In genomic region chr19:13102666-13103584, GRCh38 we compare ENCODE assay signal across 1 cellular context.
A peak's percentile ranks its signal among the peaks of the same experiment; 100 is the strongest.
TF ChIP-seq lines count a peak whose summit lies in the region.

LYL1 (minus strand) TSS chr19:13102858; CDS start chr19:13101171, 1,687 bp downstream.

TF ChIP-seq in HepG2, 621 proteins besides CTCF, POLR2A, EP300 and RAD21 (continued from another document and continues in another):
- TF ChIP-seq ZBED4 (CRISPR knock-in tag; IDR thresholded peaks at IDR 0.05; ENCODE audit: borderline replicate concordance) (peak; percentile 74; the same call in 1 of the 2 replicates), ZNF318 (CRISPR knock-in tag; IDR thresholded peaks at IDR 0.05) (no peak), ZNF746 (CRISPR knock-in tag; IDR thresholded peaks at IDR 0.05) (peak; percentile 54; the same call in 1 of the 2 replicates), ZNF747 (CRISPR knock-in tag; IDR thresholded peaks at IDR 0.05; ENCODE audit: borderline replicate concordance) (0 out of 2 replicates have a peak, but pooled peaks have one; percentile 11), LCORL (IDR thresholded peaks at IDR 0.05) (no peak), LCORL (CRISPR knock-in tag; IDR thresholded peaks at IDR 0.05) (0 out of 2 replicates have a peak, but pooled peaks have one; percentile 34), ZNF550 (CRISPR knock-in tag; IDR thresholded peaks at IDR 0.05; ENCODE audit: borderline replicate concordance) (no peak), ZNF724P (CRISPR knock-in tag; IDR thresholded peaks at IDR 0.05; ENCODE audit: borderline replicate concordance) (0 out of 2 replicates have a peak, but pooled peaks have one; percentile 17), SP2 (CRISPR knock-in tag; IDR thresholded peaks at IDR 0.05) (no peak), ZNF253 (CRISPR knock-in tag; IDR thresholded peaks at IDR 0.05; ENCODE audit: borderline replicate concordance) (no peak), HDAC2 (CRISPR knock-in tag; IDR thresholded peaks at IDR 0.05) (peak; percentile 6; the same call in 1 of the 2 replicates), ETV5 (CRISPR knock-in tag; IDR thresholded peaks at IDR 0.05; ENCODE audit: borderline replicate concordance) (0 out of 2 replicates have a peak, but pooled peaks have one; percentile 21), ZSCAN30 (CRISPR knock-in tag; IDR thresholded peaks at IDR 0.05) (no peak), TAF15 (IDR thresholded peaks at IDR 0.05; ENCODE audit: low read depth, low read length, poor library complexity, severe bottlenecking) (no peak), TBX2 (CRISPR knock-in tag; IDR thresholded peaks at IDR 0.05; ENCODE audit: borderline replicate concordance) (peak; percentile 70; the same call in 1 of the 2 replicates), GABPA (IDR thresholded peaks at IDR 0.05; ENCODE audit: low read depth, low read length) (0 out of 2 replicates have a peak, but pooled peaks have one; percentile 15), GABPA (CRISPR knock-in tag; IDR thresholded peaks at IDR 0.05; ENCODE audit: low read depth) (no peak), MXD4 (CRISPR knock-in tag; IDR thresholded peaks at IDR 0.05) (no peak), THAP9 (CRISPR knock-in tag; IDR thresholded peaks at IDR 0.05; ENCODE audit: borderline replicate concordance) (peak; percentile 47; the same call in 1 of the 2 replicates), ZNF652 (CRISPR knock-in tag; IDR thresholded peaks at IDR 0.05; ENCODE audit: borderline replicate concordance, low read depth) (no peak), SRSF1 (optimal IDR thresholded peaks at IDR 0.05; ENCODE audit: low read depth, low read length) (peak; percentile 64), SKI (IDR thresholded peaks at IDR 0.05; ENCODE audit: partially characterized antibody) (no peak), ZNF547 (CRISPR knock-in tag; IDR thresholded peaks at IDR 0.05) (no peak; the same call in 1 of the 2 replicates), NR1H2 (CRISPR knock-in tag; IDR thresholded peaks at IDR 0.05; ENCODE audit: borderline replicate concordance, low read depth) (0 out of 2 replicates have a peak, but pooled peaks have one; percentile 19), ZBTB3 (CRISPR knock-in tag; IDR thresholded peaks at IDR 0.05; ENCODE audit: borderline replicate concordance, low read depth) (no peak)
- TF ChIP-seq, protein P1, sequence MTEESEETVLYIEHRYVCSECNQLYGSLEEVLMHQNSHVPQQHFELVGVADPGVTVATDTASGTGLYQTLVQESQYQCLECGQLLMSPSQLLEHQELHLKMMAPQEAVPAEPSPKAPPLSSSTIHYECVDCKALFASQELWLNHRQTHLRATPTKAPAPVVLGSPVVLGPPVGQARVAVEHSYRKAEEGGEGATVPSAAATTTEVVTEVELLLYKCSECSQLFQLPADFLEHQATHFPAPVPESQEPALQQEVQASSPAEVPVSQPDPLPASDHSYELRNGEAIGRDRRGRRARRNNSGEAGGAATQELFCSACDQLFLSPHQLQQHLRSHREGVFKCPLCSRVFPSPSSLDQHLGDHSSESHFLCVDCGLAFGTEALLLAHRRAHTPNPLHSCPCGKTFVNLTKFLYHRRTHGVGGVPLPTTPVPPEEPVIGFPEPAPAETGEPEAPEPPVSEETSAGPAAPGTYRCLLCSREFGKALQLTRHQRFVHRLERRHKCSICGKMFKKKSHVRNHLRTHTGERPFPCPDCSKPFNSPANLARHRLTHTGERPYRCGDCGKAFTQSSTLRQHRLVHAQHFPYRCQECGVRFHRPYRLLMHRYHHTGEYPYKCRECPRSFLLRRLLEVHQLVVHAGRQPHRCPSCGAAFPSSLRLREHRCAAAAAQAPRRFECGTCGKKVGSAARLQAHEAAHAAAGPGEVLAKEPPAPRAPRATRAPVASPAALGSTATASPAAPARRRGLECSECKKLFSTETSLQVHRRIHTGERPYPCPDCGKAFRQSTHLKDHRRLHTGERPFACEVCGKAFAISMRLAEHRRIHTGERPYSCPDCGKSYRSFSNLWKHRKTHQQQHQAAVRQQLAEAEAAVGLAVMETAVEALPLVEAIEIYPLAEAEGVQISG (CRISPR knock-in tag; IDR thresholded peaks at IDR 0.05) = peak; percentile 11; the same call in 1 of the 2 replicates
- TF ChIP-seq, protein P2, sequence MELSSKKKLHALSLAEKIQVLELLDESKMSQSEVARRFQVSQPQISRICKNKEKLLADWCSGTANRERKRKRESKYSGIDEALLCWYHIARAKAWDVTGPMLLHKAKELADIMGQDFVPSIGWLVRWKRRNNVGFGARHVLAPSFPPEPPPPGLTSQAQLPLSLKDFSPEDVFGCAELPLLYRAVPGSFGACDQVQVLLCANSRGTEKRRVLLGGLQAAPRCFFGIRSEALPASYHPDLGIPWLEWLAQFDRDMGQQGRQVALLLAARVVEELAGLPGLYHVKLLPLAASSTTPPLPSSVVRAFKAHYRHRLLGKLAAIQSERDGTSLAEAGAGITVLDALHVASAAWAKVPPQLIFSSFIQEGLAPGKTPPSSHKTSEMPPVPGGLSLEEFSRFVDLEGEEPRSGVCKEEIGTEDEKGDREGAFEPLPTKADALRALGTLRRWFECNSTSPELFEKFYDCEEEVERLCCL (CRISPR knock-in tag; IDR thresholded peaks at IDR 0.05; ENCODE audit: borderline replicate concordance) = peak; percentile 50; the same call in 1 of the 2 replicates
- TF ChIP-seq, protein P3, sequence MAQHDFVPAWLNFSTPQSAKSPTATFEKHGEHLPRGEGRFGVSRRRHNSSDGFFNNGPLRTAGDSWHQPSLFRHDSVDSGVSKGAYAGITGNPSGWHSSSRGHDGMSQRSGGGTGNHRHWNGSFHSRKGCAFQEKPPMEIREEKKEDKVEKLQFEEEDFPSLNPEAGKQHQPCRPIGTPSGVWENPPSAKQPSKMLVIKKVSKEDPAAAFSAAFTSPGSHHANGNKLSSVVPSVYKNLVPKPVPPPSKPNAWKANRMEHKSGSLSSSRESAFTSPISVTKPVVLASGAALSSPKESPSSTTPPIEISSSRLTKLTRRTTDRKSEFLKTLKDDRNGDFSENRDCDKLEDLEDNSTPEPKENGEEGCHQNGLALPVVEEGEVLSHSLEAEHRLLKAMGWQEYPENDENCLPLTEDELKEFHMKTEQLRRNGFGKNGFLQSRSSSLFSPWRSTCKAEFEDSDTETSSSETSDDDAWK (CRISPR knock-in tag; IDR thresholded peaks at IDR 0.05) = no peak
- TF ChIP-seq, protein P4, sequence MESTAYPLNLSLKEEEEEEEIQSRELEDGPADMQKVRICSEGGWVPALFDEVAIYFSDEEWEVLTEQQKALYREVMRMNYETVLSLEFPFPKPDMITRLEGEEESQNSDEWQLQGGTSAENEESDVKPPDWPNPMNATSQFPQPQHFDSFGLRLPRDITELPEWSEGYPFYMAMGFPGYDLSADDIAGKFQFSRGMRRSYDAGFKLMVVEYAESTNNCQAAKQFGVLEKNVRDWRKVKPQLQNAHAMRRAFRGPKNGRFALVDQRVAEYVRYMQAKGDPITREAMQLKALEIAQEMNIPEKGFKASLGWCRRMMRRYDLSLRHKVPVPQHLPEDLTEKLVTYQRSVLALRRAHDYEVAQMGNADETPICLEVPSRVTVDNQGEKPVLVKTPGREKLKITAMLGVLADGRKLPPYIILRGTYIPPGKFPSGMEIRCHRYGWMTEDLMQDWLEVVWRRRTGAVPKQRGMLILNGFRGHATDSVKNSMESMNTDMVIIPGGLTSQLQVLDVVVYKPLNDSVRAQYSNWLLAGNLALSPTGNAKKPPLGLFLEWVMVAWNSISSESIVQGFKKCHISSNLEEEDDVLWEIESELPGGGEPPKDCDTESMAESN (CRISPR knock-in tag; conservative IDR thresholded peaks at IDR 0.05) = peak; percentile 65; the same call in 1 of the 2 replicates
- TF ChIP-seq, protein P5, sequence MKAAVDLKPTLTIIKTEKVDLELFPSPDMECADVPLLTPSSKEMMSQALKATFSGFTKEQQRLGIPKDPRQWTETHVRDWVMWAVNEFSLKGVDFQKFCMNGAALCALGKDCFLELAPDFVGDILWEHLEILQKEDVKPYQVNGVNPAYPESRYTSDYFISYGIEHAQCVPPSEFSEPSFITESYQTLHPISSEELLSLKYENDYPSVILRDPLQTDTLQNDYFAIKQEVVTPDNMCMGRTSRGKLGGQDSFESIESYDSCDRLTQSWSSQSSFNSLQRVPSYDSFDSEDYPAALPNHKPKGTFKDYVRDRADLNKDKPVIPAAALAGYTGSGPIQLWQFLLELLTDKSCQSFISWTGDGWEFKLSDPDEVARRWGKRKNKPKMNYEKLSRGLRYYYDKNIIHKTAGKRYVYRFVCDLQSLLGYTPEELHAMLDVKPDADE (CRISPR knock-in tag; IDR thresholded peaks at IDR 0.05) = no peak
